17 cellular contexts compared by ENCODE assay signal in the genomic region with DNA sequence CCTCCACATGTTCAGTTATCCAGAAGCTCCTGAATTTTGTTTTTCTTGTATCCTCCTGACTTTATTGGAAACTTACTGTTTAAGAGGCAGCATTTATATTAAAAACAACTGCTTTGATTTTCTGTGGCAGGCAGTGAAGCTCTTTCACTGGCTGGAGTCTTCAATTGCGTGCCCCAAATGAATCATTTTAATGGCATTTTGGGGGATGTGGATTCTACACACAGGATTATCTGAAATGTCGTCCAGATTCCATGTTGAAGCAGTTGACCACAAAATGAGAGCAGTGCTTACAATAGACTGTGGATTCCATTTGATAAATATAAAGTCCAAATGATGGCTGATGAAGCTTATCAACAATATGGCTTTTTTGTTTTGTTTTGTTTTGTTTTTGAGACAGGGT. TPM values are rescaled to one million over a fixed set of nuclear protein-coding genes. Genes with fewer than 3 reads are reported as not detected.
DNase-seq lines count a peak whose midpoint lies in the region; ATAC-seq and TF ChIP-seq lines count a peak whose summit lies in the region.
"Had no signal": no experiment of that assay in that cellular context is flagged by ENCODE, and none has a peak within 500 bp of the region (broad histone marks: within the 10 kb centered on the region; RNA-seq: fewer than 3 reads in every experiment).

No MANE protein-coding gene starts in this region.

- ATAC-seq in left lung = peak; percentile 9
- ATAC-seq in CD8-positive, alpha-beta T cell = no peak
- ATAC-seq: GM12878, T-cell had no signal

- H3K4me3 ChIP-seq in brain microvascular endothelial cell (ENCODE audit: low read depth, low read length) = no peak overlapping the region
- no peak overlapping the region for H3K4me3 ChIP-seq in left lung
- no peak overlapping the region for H3K4me3 ChIP-seq in tibial artery
- H3K4me3 ChIP-seq in CD8-positive, alpha-beta T cell (ENCODE audit: low read depth, low read length) = no peak overlapping the region
- H3K4me3 ChIP-seq: GM12878, PC-9 had no signal

- peak overlapping the region; percentile 70 for H3K27ac ChIP-seq in brain microvascular endothelial cell
- H3K27ac ChIP-seq in left lung = peak overlapping the region in 1 of 2 donors; percentile 60
- no peak overlapping the region for H3K27ac ChIP-seq in tibial artery
- H3K27ac ChIP-seq in CD8-positive, alpha-beta T cell (ENCODE audit: low read depth, low read length) = no peak overlapping the region
- H3K27ac ChIP-seq: PC-9 had no signal

- H3K4me3 Mint-ChIP-seq in CD8-positive, alpha-beta T cell = no peak overlapping the region
- H3K4me3 Mint-ChIP-seq: activated naive CD8-positive, alpha-beta T cell treated with anti-CD3 and anti-CD28 coated beads, Interleukin-2, amount 10 ng/mL, durations not matched to agents 7 days and 5 days; T-cell had no signal

- H3K9me3 ChIP-seq in left lung (no peaks in the 10 kb centered on the region), tibial artery (no peaks in the 10 kb centered on the region)
- H3K9me3 ChIP-seq in CD8-positive, alpha-beta T cell (ENCODE audit: low read length) = no peaks in the 10 kb centered on the region
- H3K9me3 ChIP-seq: BE2C had no signal

- peaks cover 5 to 14% of the 10 kb centered on the region in 2 donors for H3K4me1 ChIP-seq in left lung
- peaks cover 0 to 24% (median 7%) of the 10 kb centered on the region in 4 donors for H3K4me1 ChIP-seq in tibial artery
- H3K4me1 ChIP-seq in CD8-positive, alpha-beta T cell (ENCODE audit: insufficient read depth, low read length) = no peaks in the 10 kb centered on the region
- H3K4me1 ChIP-seq: BE2C had no signal

- CTCF ChIA-PET in CD8-positive, alpha-beta T cell (lab: Charles Lee) = no interaction called here

- intact Hi-C loops in left lung (cut with DNase I) (no loop called here), tibial artery (cut with DNase I; ENCODE audit: low total_unique reads) (no loop called here)
- intact Hi-C loops in CD8-positive, alpha-beta T cell (cut with DNase I, micrococcal nuclease) = loop anchor here in 1 of 2 experiments (5.0 kb wide), 1 partner anchor 36 kb away; no protein-coding TSS in a partner anchor

- H3K9me3 Mint-ChIP-seq in CD8-positive, alpha-beta T cell = no peaks in the 10 kb centered on the region
- H3K9me3 Mint-ChIP-seq: T-cell had no signal

- in situ Hi-C loops in brain microvascular endothelial cell (cut with HindIII; ENCODE audit: low pct_ligation_motif_present, low sequenced_read_pairs) = no loop called here

- TF ChIP-seq CTCF in brain microvascular endothelial cell (IDR thresholded peaks at IDR 0.05; ENCODE audit: low read depth, low read length, missing control alignments) = no peak
- no peak for TF ChIP-seq CTCF in left lung (IDR thresholded peaks at IDR 0.05)
- TF ChIP-seq CTCF in tibial artery (IDR thresholded peaks at IDR 0.05) = no peak
- TF ChIP-seq CTCF in CD8-positive, alpha-beta T cell (IDR thresholded peaks at IDR 0.05) = no peak

- H3K27me3 Mint-ChIP-seq in CD8-positive, alpha-beta T cell (ENCODE audit: low read depth) = no peaks in the 10 kb centered on the region
- H3K27me3 Mint-ChIP-seq: activated naive CD8-positive, alpha-beta T cell treated with anti-CD3 and anti-CD28 coated beads, Interleukin-2, amount 10 ng/mL, durations not matched to agents 7 days and 5 days had no signal

- H3K27ac Mint-ChIP-seq in CD8-positive, alpha-beta T cell = no peak overlapping the region
- H3K27ac Mint-ChIP-seq: activated naive CD8-positive, alpha-beta T cell treated with anti-CD3 and anti-CD28 coated beads, Interleukin-2, amount 10 ng/mL, durations not matched to agents 7 days and 5 days; T-cell had no signal

- H3K36me3 ChIP-seq in brain microvascular endothelial cell (replicated peaks) (no peaks in the 10 kb centered on the region), left lung (no peaks in the 10 kb centered on the region), tibial artery (no peaks in the 10 kb centered on the region)
- no peaks in the 10 kb centered on the region for H3K36me3 ChIP-seq in CD8-positive, alpha-beta T cell (ENCODE audit: insufficient read depth, low read length)
- H3K36me3 ChIP-seq: BE2C had no signal

- H3K4me1 Mint-ChIP-seq in CD8-positive, alpha-beta T cell (ENCODE audit: low read depth) = peaks cover 11% of the 10 kb centered on the region

- H3K27me3 ChIP-seq in brain microvascular endothelial cell (replicated peaks) = no peaks in the 10 kb centered on the region
- no peaks in the 10 kb centered on the region for H3K27me3 ChIP-seq in left lung
- H3K27me3 ChIP-seq in tibial artery = no peaks in the 10 kb centered on the region
- H3K27me3 ChIP-seq in CD8-positive, alpha-beta T cell (ENCODE audit: insufficient read depth, low read length) = no peaks in the 10 kb centered on the region

- DNase-seq in AG08396 (ENCODE audit: low spot score) (peak; percentile 71), HT1080 (ENCODE audit: low read depth) (peak; percentile 56), brain microvascular endothelial cell (peak; percentile 94), left lung (no peak), tibial artery (no peak), hippocampal formation (lab: John Stamatoyannopoulos, UW) (no peak)
- DNase-seq in CD8-positive, alpha-beta T cell = no peak
- DNase-seq in activated CD4-positive, alpha-beta T cell treated with anti-CD3 and anti-CD28 coated beads, Interleukin-2, amount 50 U/mL, for 4 hours = no peak
- DNase-seq: activated CD4-positive, CD25-positive, alpha-beta regulatory T cell treated with anti-CD3 and anti-CD28 coated beads, Interleukin-2, amount 50 U/mL, for 72 hours; activated CD8-positive, alpha-beta memory T cell treated with anti-CD3 and anti-CD28 coated beads, Interleukin-2, amount 50 U/mL, for 4 hours; activated naive CD8-positive, alpha-beta T cell treated with anti-CD3 and anti-CD28 coated beads, Interleukin-2, amount 10 ng/mL, durations not matched to agents 7 days and 5 days; BE2C; dermis blood vessel endothelial cell; NCI-H1092 treated with DMSO at 0.1 percent for 48 hours; PC-9; T-cell had no signal

- no peaks in the 10 kb centered on the region for H3K36me3 Mint-ChIP-seq in CD8-positive, alpha-beta T cell
- H3K36me3 Mint-ChIP-seq: activated naive CD8-positive, alpha-beta T cell treated with anti-CD3 and anti-CD28 coated beads, Interleukin-2, amount 10 ng/mL, durations not matched to agents 7 days and 5 days; T-cell had no signal

- POLR2A ChIA-PET in CD8-positive, alpha-beta T cell (lab: Charles Lee) = interaction anchor here (0.6 kb wide), 1 partner anchor 53 kb away, joined by 3 read pairs; no protein-coding TSS in a partner anchor

RNA-seq across cellular contexts. Expression of a gene that starts 41.0 kb away (rescaled TPM):
- total RNA-seq in HT1080 (2014; rRNA removed; shearing (Covaris generic)) = 7.5 and 8.3 TPM in 2 replicates
- polyA plus RNA-seq in HT1080 (2015; cell fraction: cytosol; rRNA removed) = 8.3 and 8.7 TPM in 2 replicates
- polyA plus RNA-seq in HT1080 (2015; cell fraction: nucleus; rRNA removed) = 13.1 and 14.5 TPM in 2 replicates
- 10 to 100 TPM; 29.2 to 35.9 TPM for total RNA-seq in left lung
- 10 to 100 TPM; 72.7 to 79.4 TPM for total RNA-seq in CD8-positive, alpha-beta T cell

Comparison
In these comparisons a context has a peak if more than half of its experiments do, and no peak if none do; other contexts are left out.
1. DNase-seq: peak in AG08396 (single experiment), HT1080 (single experiment) and brain microvascular endothelial cell (single experiment); none in left lung (0 of 2), tibial artery (0 of 2), CD8-positive, alpha-beta T cell (0 of 7), hippocampal formation (0 of 2) and activated CD4-positive, alpha-beta T cell treated with anti-CD3 and anti-CD28 coated beads, Interleukin-2, amount 50 U/mL, for 4 hours (0 of 2).